9 cellular contexts compared by ENCODE assay signal in genomic region chr6:30885481-30885998, GRCh38. TPM values are rescaled to one million over a fixed set of nuclear protein-coding genes. Genes with fewer than 3 reads are reported as not detected.
DNase-seq lines count a peak whose midpoint lies in the region; ATAC-seq lines count a peak whose summit lies in the region.
"Had no signal": no experiment of that assay in that cellular context is flagged by ENCODE, and none has a peak within 500 bp of the region (broad histone marks: within the 10 kb centered on the region; RNA-seq: fewer than 3 reads in every experiment).

No MANE protein-coding gene starts in this region.

- H3K4me3 Mint-ChIP-seq in CD4-positive, alpha-beta memory T cell = peak overlapping the region; percentile 77 to 87 (median 84)
- peak overlapping the region; percentile 79 for H3K4me3 Mint-ChIP-seq in activated naive CD8-positive, alpha-beta T cell treated with anti-CD3 and anti-CD28 coated beads, Interleukin-2, amount 10 ng/mL, durations not matched to agents 7 days and 5 days

- H3K4me1 ChIP-seq in CD4-positive, alpha-beta memory T cell (ENCODE audit: insufficient read depth, low read length) = peaks cover 31% of the 10 kb centered on the region
- H3K4me1 ChIP-seq in iPS-15b (ENCODE audit: control insufficient read depth, insufficient read depth, low read length) (peaks cover 34% of the 10 kb centered on the region), skeletal muscle tissue (ENCODE audit: control insufficient read depth in 3 of 3, insufficient read depth in 3 of 3, low read length in 3 of 3) (peaks cover 45 to 72% (median 71%) of the 10 kb centered on the region in 3 donors)

- H3K27ac ChIP-seq in CD4-positive, alpha-beta memory T cell (ENCODE audit: low read depth, low read length) = no peak overlapping the region
- peak overlapping the region; percentile 93 for H3K27ac ChIP-seq in skeletal muscle tissue (ENCODE audit: low read depth, low read length)

- intact Hi-C loops in CD4-positive, alpha-beta memory T cell (cut with micrococcal nuclease) = no loop called here

- ATAC-seq in activated naive CD8-positive, alpha-beta T cell treated with anti-CD3 and anti-CD28 coated beads, Interleukin-2, amount 10 ng/mL, durations not matched to agents 7 days and 5 days (ENCODE audit: low read depth) = no peak
- ATAC-seq in HG03175 (IDR thresholded peaks at IDR 0.05; ENCODE audit: unreplicated experiment) (no peak), HG03432 (IDR thresholded peaks at IDR 0.05; ENCODE audit: unreplicated experiment) (no peak)

- DNase-seq in CD4-positive, alpha-beta memory T cell = no peak
- DNase-seq in HT1080 (ENCODE audit: low read depth) = peak; percentile 21
- no peak for DNase-seq in activated naive CD8-positive, alpha-beta T cell treated with anti-CD3 and anti-CD28 coated beads, Interleukin-2, amount 10 ng/mL, durations not matched to agents 7 days and 5 days
- DNase-seq in SK-N-DZ (ENCODE audit: low spot score) = no peak

- H3K9ac ChIP-seq in iPS-15b (ENCODE audit: low read depth, low read length) = peak overlapping the region; percentile 82
- H3K9ac ChIP-seq in skeletal muscle tissue (ENCODE audit: low read depth in 1 of 3, low read length in 3 of 3) = peak overlapping the region; percentile 78 to 89 (median 81)

- peak overlapping the region in 1 of 2 donors; percentile 17 for H3K4me3 ChIP-seq in CD4-positive, alpha-beta memory T cell (ENCODE audit: low read length in 2 of 2)
- peak overlapping the region; percentile 88 for H3K4me3 ChIP-seq in iPS-15b (ENCODE audit: low read depth, low read length)
- peak overlapping the region; percentile 83 to 88 (median 88) for H3K4me3 ChIP-seq in skeletal muscle tissue (ENCODE audit: low read length in 3 of 3)

- H3K27me3 ChIP-seq in CD4-positive, alpha-beta memory T cell (ENCODE audit: insufficient read depth, low read length) = no peaks in the 10 kb centered on the region
- H3K27me3 ChIP-seq in iPS-15b (ENCODE audit: control insufficient read depth, insufficient read depth, low read length) (no peaks in the 10 kb centered on the region), skeletal muscle tissue (ENCODE audit: control insufficient read depth in 3 of 3, insufficient read depth in 3 of 3, low read length in 3 of 3) (no peaks in the 10 kb centered on the region)

- CTCF ChIA-PET in CD4-positive, alpha-beta memory T cell (lab: Charles Lee; ENCODE audit: partially characterized antibody) = interaction anchor here (0.9 to 12.0 kb wide), 4 partner anchors 55 to 202 kb away, joined by 4 to 262 read pairs (median 8); no protein-coding TSS in a partner anchor

- H3K36me3 Mint-ChIP-seq in CD4-positive, alpha-beta memory T cell = peaks cover 0 to 14% of the 10 kb centered on the region in 2 donors
- H3K36me3 Mint-ChIP-seq in activated naive CD8-positive, alpha-beta T cell treated with anti-CD3 and anti-CD28 coated beads, Interleukin-2, amount 10 ng/mL, durations not matched to agents 7 days and 5 days = no peaks in the 10 kb centered on the region

- peak overlapping the region in 5 of 7 donors; percentile 69 to 82 (median 74) for H3K27ac Mint-ChIP-seq in CD4-positive, alpha-beta memory T cell
- peak overlapping the region; percentile 18 for H3K27ac Mint-ChIP-seq in activated naive CD8-positive, alpha-beta T cell treated with anti-CD3 and anti-CD28 coated beads, Interleukin-2, amount 10 ng/mL, durations not matched to agents 7 days and 5 days

- H3K9me3 Mint-ChIP-seq in CD4-positive, alpha-beta memory T cell = no peaks in the 10 kb centered on the region
- H3K9me3 Mint-ChIP-seq in activated naive CD8-positive, alpha-beta T cell treated with anti-CD3 and anti-CD28 coated beads, Interleukin-2, amount 10 ng/mL, durations not matched to agents 7 days and 5 days = no peaks in the 10 kb centered on the region

- no peaks in the 10 kb centered on the region for H3K27me3 Mint-ChIP-seq in CD4-positive, alpha-beta memory T cell
- peaks cover 3% of the 10 kb centered on the region for H3K27me3 Mint-ChIP-seq in activated naive CD8-positive, alpha-beta T cell treated with anti-CD3 and anti-CD28 coated beads, Interleukin-2, amount 10 ng/mL, durations not matched to agents 7 days and 5 days

- H3K9me3 ChIP-seq in CD4-positive, alpha-beta memory T cell (ENCODE audit: control insufficient read depth in 1 of 2, low read length in 2 of 2) = no peaks in the 10 kb centered on the region
- no peaks in the 10 kb centered on the region for H3K9me3 ChIP-seq in iPS-15b (ENCODE audit: control insufficient read depth, insufficient read depth, low read length)
- H3K9me3 ChIP-seq in skeletal muscle tissue (ENCODE audit: control insufficient read depth in 3 of 3, low read length in 3 of 3) = no peaks in the 10 kb centered on the region

- POLR2A ChIA-PET in CD4-positive, alpha-beta memory T cell (lab: Charles Lee; ENCODE audit: partially characterized antibody) = interaction anchor here (1.4 to 3.9 kb wide), 3 partner anchors 28 to 70 kb away, joined by 5 to 13 read pairs (median 8); partner anchors contain the start of gene VARS2
- POLR2A ChIA-PET in activated naive CD8-positive, alpha-beta T cell treated with anti-CD3 and anti-CD28 coated beads, Interleukin-2, amount 10 ng/mL, durations not matched to agents 7 days and 5 days (lab: Charles Lee) = interaction anchor here (1.5 kb wide), 1 partner anchor 58 kb away, joined by 4 read pairs; no protein-coding TSS in a partner anchor

- H3K4me1 Mint-ChIP-seq in CD4-positive, alpha-beta memory T cell = peaks cover 19 to 34% (median 26%) of the 10 kb centered on the region in 4 donors
- H3K4me1 Mint-ChIP-seq in activated naive CD8-positive, alpha-beta T cell treated with anti-CD3 and anti-CD28 coated beads, Interleukin-2, amount 10 ng/mL, durations not matched to agents 7 days and 5 days = peaks cover 24% of the 10 kb centered on the region

- H3K36me3 ChIP-seq in CD4-positive, alpha-beta memory T cell (ENCODE audit: insufficient read depth, low read length) = no peaks in the 10 kb centered on the region
- H3K36me3 ChIP-seq in iPS-15b (ENCODE audit: control insufficient read depth, insufficient read depth, low read length) (peaks cover 20% of the 10 kb centered on the region), skeletal muscle tissue (ENCODE audit: control insufficient read depth in 3 of 3, insufficient read depth in 3 of 3, low read length in 3 of 3) (peaks cover 17 to 20% (median 18%) of the 10 kb centered on the region in 3 donors)

RNA-seq across cellular contexts. Expression of gene DDR1, which starts 1.2 kb away (rescaled TPM):
- 10 to 100 TPM; 10.2 to 13.1 TPM for total RNA-seq in CD4-positive, alpha-beta memory T cell
- polyA plus RNA-seq in CD4-positive, alpha-beta memory T cell = 1 to 10 TPM; 1.4 to 3.1 TPM
- 34.8 and 37.0 TPM in 2 replicates for total RNA-seq in HT1080 (2014; rRNA removed; shearing (Covaris generic))
- 32.9 and 35.7 TPM in 2 replicates for polyA plus RNA-seq in HT1080 (2015; cell fraction: cytosol; rRNA removed)
- polyA plus RNA-seq in HT1080 (2015; cell fraction: nucleus; rRNA removed) = 63.8 and 71.8 TPM in 2 replicates
- total RNA-seq in activated naive CD8-positive, alpha-beta T cell treated with anti-CD3 and anti-CD28 coated beads, Interleukin-2, amount 10 ng/mL, durations not matched to agents 7 days and 5 days = 10 to 100 TPM; 10.9 to 11.3 TPM
- total RNA-seq in skeletal muscle tissue = 40.7 TPM
- 14.3 and 120 TPM in 2 replicates for polyA plus RNA-seq in SK-N-DZ (2014; cell fraction: cytosol; rRNA removed)
- 20.8 and 26.1 TPM in 2 replicates for polyA plus RNA-seq in SK-N-DZ (2014; cell fraction: nucleus; rRNA removed)

RNA-seq across cellular contexts. Expression of gene GTF2H4, which starts 22.5 kb away (rescaled TPM):
- total RNA-seq in CD4-positive, alpha-beta memory T cell = 10 to 100 TPM; 36.5 to 39.7 TPM
- 1 to 10 TPM; 3.7 to 9.5 TPM for polyA plus RNA-seq in CD4-positive, alpha-beta memory T cell
- total RNA-seq in HT1080 (2014; rRNA removed; shearing (Covaris generic)) = 22.2 and 28.0 TPM in 2 replicates
- polyA plus RNA-seq in HT1080 (2015; cell fraction: cytosol; rRNA removed) = 19.7 and 20.6 TPM in 2 replicates
- polyA plus RNA-seq in HT1080 (2015; cell fraction: nucleus; rRNA removed) = 69.2 and 80.5 TPM in 2 replicates
- 10 to 100 TPM; 26.7 to 36.2 TPM for total RNA-seq in activated naive CD8-positive, alpha-beta T cell treated with anti-CD3 and anti-CD28 coated beads, Interleukin-2, amount 10 ng/mL, durations not matched to agents 7 days and 5 days
- total RNA-seq in skeletal muscle tissue = 7.3 TPM
- polyA plus RNA-seq in SK-N-DZ (2014; cell fraction: cytosol; rRNA removed) = 21.0 and 21.8 TPM in 2 replicates
- polyA plus RNA-seq in SK-N-DZ (2014; cell fraction: nucleus; rRNA removed) = 128 and 154 TPM in 2 replicates

RNA-seq across cellular contexts. Expression of gene VARS2, which starts 28.5 kb away (rescaled TPM):
- 10 to 100 TPM; 34.9 to 37.8 TPM for total RNA-seq in CD4-positive, alpha-beta memory T cell
- 10 to 100 TPM; 16.3 to 17.0 TPM for polyA plus RNA-seq in CD4-positive, alpha-beta memory T cell
- total RNA-seq in HT1080 (2014; rRNA removed; shearing (Covaris generic)) = 30.7 and 33.1 TPM in 2 replicates
- polyA plus RNA-seq in HT1080 (2015; cell fraction: cytosol; rRNA removed) = 18.1 and 19.5 TPM in 2 replicates
- 71.8 and 79.2 TPM in 2 replicates for polyA plus RNA-seq in HT1080 (2015; cell fraction: nucleus; rRNA removed)
- 10 to 100 TPM; 38.0 to 43.1 TPM for total RNA-seq in activated naive CD8-positive, alpha-beta T cell treated with anti-CD3 and anti-CD28 coated beads, Interleukin-2, amount 10 ng/mL, durations not matched to agents 7 days and 5 days
- total RNA-seq in skeletal muscle tissue = 12.5 TPM
- polyA plus RNA-seq in SK-N-DZ (2014; cell fraction: cytosol; rRNA removed) = 45.0 and 46.3 TPM in 2 replicates
- polyA plus RNA-seq in SK-N-DZ (2014; cell fraction: nucleus; rRNA removed) = 264 and 303 TPM in 2 replicates

RNA-seq across cellular contexts. Expression of gene SFTA2, which starts 46.4 kb away (rescaled TPM):
- total RNA-seq in CD4-positive, alpha-beta memory T cell = under 1 TPM in 1 of 2 experiments, not detected in 1; 0.44 TPM
- not detected for polyA plus RNA-seq in CD4-positive, alpha-beta memory T cell
- total RNA-seq in HT1080 (2014; rRNA removed; shearing (Covaris generic)) = not detected in 2 replicates
- polyA plus RNA-seq in HT1080 (2015; cell fraction: cytosol; rRNA removed) = not detected in 2 replicates
- not detected in 2 replicates for polyA plus RNA-seq in HT1080 (2015; cell fraction: nucleus; rRNA removed)
- total RNA-seq in activated naive CD8-positive, alpha-beta T cell treated with anti-CD3 and anti-CD28 coated beads, Interleukin-2, amount 10 ng/mL, durations not matched to agents 7 days and 5 days = not detected
- total RNA-seq in skeletal muscle tissue = not detected
- not detected in 2 replicates for polyA plus RNA-seq in SK-N-DZ (2014; cell fraction: cytosol; rRNA removed)
- polyA plus RNA-seq in SK-N-DZ (2014; cell fraction: nucleus; rRNA removed) = not detected in 2 replicates
- total RNA-seq: NCI-H460 had no signal

RNA-seq across cellular contexts. Expression of gene MUCL3, which starts 55.2 kb away (rescaled TPM):
- not detected for total RNA-seq in CD4-positive, alpha-beta memory T cell
- polyA plus RNA-seq in CD4-positive, alpha-beta memory T cell = not detected
- total RNA-seq in HT1080 (2014; rRNA removed; shearing (Covaris generic)) = not detected in 2 replicates
- polyA plus RNA-seq in HT1080 (2015; cell fraction: cytosol; rRNA removed) = not detected in 2 replicates
- polyA plus RNA-seq in HT1080 (2015; cell fraction: nucleus; rRNA removed) = not detected in 2 replicates
- not detected for total RNA-seq in activated naive CD8-positive, alpha-beta T cell treated with anti-CD3 and anti-CD28 coated beads, Interleukin-2, amount 10 ng/mL, durations not matched to agents 7 days and 5 days
- total RNA-seq in skeletal muscle tissue = not detected
- polyA plus RNA-seq in SK-N-DZ (2014; cell fraction: cytosol; rRNA removed) = not detected in 2 replicates
- not detected in 2 replicates for polyA plus RNA-seq in SK-N-DZ (2014; cell fraction: nucleus; rRNA removed)
